22 cellular contexts compared by ENCODE assay signal in the genomic region with DNA sequence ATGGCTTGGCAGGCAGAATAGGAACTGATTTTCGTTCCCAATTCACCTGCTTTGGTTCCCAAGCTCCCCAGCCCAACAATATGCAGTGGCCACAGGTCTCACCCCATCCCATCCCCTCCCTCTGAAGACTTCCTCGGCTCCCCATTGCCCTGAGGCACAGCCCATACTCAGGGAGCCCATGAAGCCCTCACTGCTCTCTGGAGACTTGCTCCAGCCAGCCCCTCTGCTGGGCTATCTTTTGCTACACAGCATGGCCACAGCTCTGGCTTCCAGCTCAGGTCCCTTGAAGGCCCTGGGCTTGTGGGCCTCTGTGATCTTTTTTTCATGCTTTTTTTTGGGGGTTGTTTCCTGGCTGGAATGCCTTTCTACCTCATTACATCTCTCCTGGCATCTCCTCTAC. TPM values are rescaled to one million over a fixed set of nuclear protein-coding genes. Genes with fewer than 3 reads are reported as not detected.
"Had no signal": no experiment of that assay in that cellular context is flagged by ENCODE, and none has a peak within 500 bp of the region (broad histone marks: within the 10 kb centered on the region; RNA-seq: fewer than 3 reads in every experiment).

No MANE protein-coding gene starts in this region.

- H3K9me3 ChIP-seq: MG63, SJSA1 had no signal

- H3K27me3 ChIP-seq: MG63, SJSA1 had no signal

- DNase-seq: IMR-90, Karpas-422, KG1, MG63, NCI-H1092, NCI-H1105 treated with DMSO at 0.1 percent for 48 hours, NCI-H1417 treated with DMSO at 0.1 percent for 48 hours, NCI-H1694 treated with DMSO at 0.1 percent for 48 hours, NCI-H1930, NCI-H2081, NCI-H2107, NCI-H2227 treated with DMSO at 0.1 percent for 48 hours, NCI-H524, NCI-H526 treated with DMSO at 0.1 percent for 48 hours, NCI-H748 treated with DMSO at 0.1 percent for 48 hours, Right ventricle myocardium superior, RPMI8226, SIG-M5 had no signal

- H3K36me3 ChIP-seq: MG63, SJSA1 had no signal

- H3K27ac ChIP-seq: SJSA1, SK-N-MC had no signal

- H3K4me3 ChIP-seq: MG63, SJSA1, SK-N-MC had no signal

RNA-seq across cellular contexts. Expression of gene RNF222, which starts 8.5 kb away (rescaled TPM):
- total RNA-seq: HT-29, IMR-90, NCI-H460, Right ventricle myocardium superior, SJSA1 had no signal
